In genomic region chr11:68396526-68396925, GRCh38 we compare ENCODE assay signal across 25 cellular contexts.
DNase-seq lines count a peak whose midpoint lies in the region; ATAC-seq and TF ChIP-seq lines count a peak whose summit lies in the region.
"Had no signal": no experiment of that assay in that cellular context is flagged by ENCODE, and none has a peak within 500 bp of the region (broad histone marks: within the 10 kb centered on the region; RNA-seq: fewer than 3 reads in every experiment).

No MANE protein-coding gene starts in this region.

- TF ChIP-seq CTCF in GM23338 (conservative IDR thresholded peaks at IDR 0.05; ENCODE audit: low read depth in 2 of 2) (no peak), esophagus muscularis mucosa (IDR thresholded peaks at IDR 0.05) (no peak), sigmoid colon (IDR thresholded peaks at IDR 0.05) (no peak)

- H3K36me3 ChIP-seq in GM23338 (ENCODE audit: insufficient read depth) (no peaks in the 10 kb centered on the region), esophagus muscularis mucosa (peaks cover 8 to 42% (median 21%) of the 10 kb centered on the region in 4 donors), sigmoid colon (peaks cover 0 to 16% (median 1%) of the 10 kb centered on the region in 4 donors)
- H3K36me3 ChIP-seq: cardiac muscle cell had no signal

- no peaks in the 10 kb centered on the region for H3K9me2 ChIP-seq in GM23338 (ENCODE audit: insufficient read depth)

- DNase-seq in GM23338 (ENCODE audit: low spot score), result no peak
- peak; percentile 87 to 95 for DNase-seq in NCI-H524 (lab: John Stamatoyannopoulos, UW)
- no peak for DNase-seq in esophagus muscularis mucosa (ENCODE audit: extremely low spot score)
- no peak for DNase-seq in sigmoid colon
- no peak for DNase-seq in left lobe of liver (ENCODE audit: low spot score)
- no peak for DNase-seq in activated CD4-positive, alpha-beta T cell treated with anti-CD3 and anti-CD28 coated beads, Interleukin-2, amount 50 U/mL, for 4 hours
- no peak for DNase-seq in NCI-H187 treated with DMSO at 0.1 percent for 48 hours (lab: John Stamatoyannopoulos, UW)
- DNase-seq: ACHN; activated B cell treated with CpG ODN at 0.5 μM for 24 hours; activated CD4-positive, alpha-beta T cell treated with anti-CD3 and anti-CD28 coated beads, Interleukin-2, amount 50 U/mL, for 48 hours; activated CD8-positive, alpha-beta memory T cell treated with anti-CD3 and anti-CD28 coated beads, Interleukin-2, amount 50 U/mL, for 4 hours; anterior cingulate cortex; Caco-2; esophagus squamous epithelium; midbrain; NCI-H526 treated with DMSO at 0.1 percent for 48 hours; posterior cingulate gyrus; small intestine had no signal

- peaks cover 6% of the 10 kb centered on the region; the same call in 1 of the 3 replicates for H3K36me3 Mint-ChIP-seq in GM23338 (ENCODE audit: low read depth)
- H3K36me3 Mint-ChIP-seq: activated naive CD4-positive, alpha-beta T cell treated with anti-CD3 and anti-CD28 coated beads, Interleukin-2, amount 50 U/mL, for 72 hours; natural killer cell treated with Interleukin-12 subunit alpha and Interleukin-12 subunit beta and Interleukin-15 and Interleukin-18, amount 100 ng/mL, for 72 hours had no signal

- 86% methylated on average over 5 of the region's 12 CpGs for WGBS in esophagus muscularis mucosa
- 85 to 90% methylated on average over 12 of the region's 12 CpGs for WGBS in sigmoid colon, 2 donors

- TF ChIP-seq POLR2A in esophagus muscularis mucosa (IDR thresholded peaks at IDR 0.05; ENCODE audit: low read depth) (no peak), sigmoid colon (IDR thresholded peaks at IDR 0.05) (no peak)

- no peak overlapping the region for H3K4me3 Mint-ChIP-seq in GM23338
- H3K4me3 Mint-ChIP-seq: activated B cell treated with CpG ODN at 0.5 μM for 24 hours; natural killer cell treated with Interleukin-12 subunit alpha and Interleukin-12 subunit beta and Interleukin-15 and Interleukin-18, amount 100 ng/mL, for 72 hours; stimulated activated effector memory CD8-positive, alpha-beta T cell treated with anti-CD3 and anti-CD28 coated beads, Interleukin-12 subunit alpha, Interleukin-12 subunit beta, amount 100 ng/mL, for 72 hours had no signal

- no peaks in the 10 kb centered on the region for H3K9me3 ChIP-seq in esophagus muscularis mucosa
- H3K9me3 ChIP-seq in sigmoid colon, result no peaks in the 10 kb centered on the region
- H3K9me3 ChIP-seq: Caco-2, esophagus squamous epithelium had no signal

- intact Hi-C loops in esophagus muscularis mucosa (cut with DNase I), result loop anchor here (5.0 kb wide), 1 partner anchor 84 kb away; the partner anchor contains the start of gene LRP5
- intact Hi-C loops in sigmoid colon (cut with DNase I), result no loop called here

- H3K4me1 Mint-ChIP-seq in GM23338, result no peaks in the 10 kb centered on the region
- H3K4me1 Mint-ChIP-seq: stimulated activated effector memory CD8-positive, alpha-beta T cell treated with anti-CD3 and anti-CD28 coated beads, Interleukin-12 subunit alpha, Interleukin-12 subunit beta, amount 100 ng/mL, for 72 hours had no signal

- H3K27me3 Mint-ChIP-seq in GM23338 (ENCODE audit: insufficient read depth, low read depth, poor library complexity), result no peaks in the 10 kb centered on the region
- H3K27me3 Mint-ChIP-seq: activated B cell treated with CpG ODN at 0.5 μM for 24 hours had no signal

- H3K4me1 ChIP-seq in GM23338 (ENCODE audit: insufficient read depth) (no peaks in the 10 kb centered on the region), esophagus muscularis mucosa (peaks cover 33 to 51% (median 49%) of the 10 kb centered on the region in 4 donors), sigmoid colon (peaks cover 0 to 50% (median 46%) of the 10 kb centered on the region in 4 donors)
- H3K4me1 ChIP-seq: Caco-2 had no signal

- H3K27me3 ChIP-seq in GM23338 (ENCODE audit: insufficient read depth) (no peaks in the 10 kb centered on the region), esophagus muscularis mucosa (no peaks in the 10 kb centered on the region), sigmoid colon (no peaks in the 10 kb centered on the region)
- H3K27me3 ChIP-seq: cardiac muscle cell, esophagus squamous epithelium had no signal

- H3F3A ChIP-seq in GM23338 (replicated peaks; ENCODE audit: low read depth), result no peaks in the 10 kb centered on the region

- H4K20me1 ChIP-seq in GM23338 (replicated peaks; ENCODE audit: insufficient read depth), result no peaks in the 10 kb centered on the region

- no peaks in the 10 kb centered on the region for H3K79me2 ChIP-seq in GM23338 (replicated peaks; ENCODE audit: insufficient read depth)

- no peak overlapping the region for H3K4me3 ChIP-seq in GM23338
- H3K4me3 ChIP-seq in esophagus muscularis mucosa, result no peak overlapping the region
- H3K4me3 ChIP-seq in sigmoid colon, result no peak overlapping the region
- H3K4me3 ChIP-seq: cardiac muscle cell, coronary artery, esophagus squamous epithelium had no signal

- H2AFZ ChIP-seq in GM23338, result no peak overlapping the region

- H3K27ac Mint-ChIP-seq in GM23338, result peak overlapping the region; percentile 27; the same call in 1 of the 2 replicates
- H3K27ac Mint-ChIP-seq: activated B cell treated with CpG ODN at 0.5 μM for 24 hours; activated T-helper 2 cell treated with anti-CD3 and anti-CD28 coated beads, Interferon-gamma antibody, Interleukin-2, Interleukin-4, amounts not matched to agents 10 μg/mL and 5 μg/mL and 100 μg/mL, durations not matched to agents 14 hours and 24 hours and 36 hours; natural killer cell treated with Interleukin-12 subunit alpha and Interleukin-12 subunit beta and Interleukin-15 and Interleukin-18, amount 100 ng/mL, for 72 hours; stimulated activated effector memory CD8-positive, alpha-beta T cell treated with anti-CD3 and anti-CD28 coated beads, Interleukin-12 subunit alpha, Interleukin-12 subunit beta, amount 100 ng/mL, for 72 hours had no signal

- no peak overlapping the region for H3K27ac ChIP-seq in GM23338 (ENCODE audit: low read depth)
- H3K27ac ChIP-seq in esophagus muscularis mucosa (replicated peaks in 1 of 4), result peak overlapping the region; percentile 49 to 90 (median 86)
- peak overlapping the region in 3 of 4 donors; percentile 84 to 93 (median 92) for H3K27ac ChIP-seq in sigmoid colon
- H3K27ac ChIP-seq: cardiac muscle cell had no signal

- no peak overlapping the region for H3K4me2 ChIP-seq in GM23338

- TF ChIP-seq EP300 in esophagus muscularis mucosa (IDR thresholded peaks at IDR 0.05) (no peak), sigmoid colon (IDR thresholded peaks at IDR 0.05) (no peak)

- ATAC-seq in GM23338 (no peak), left lobe of liver (no peak), GM21381 (IDR thresholded peaks at IDR 0.05; ENCODE audit: unreplicated experiment) (no peak)
- ATAC-seq: activated naive CD4-positive, alpha-beta T cell treated with anti-CD3 and anti-CD28 coated beads, Interleukin-2, amount 50 U/mL, for 72 hours; natural killer cell treated with Interleukin-12 subunit alpha and Interleukin-12 subunit beta and Interleukin-15 and Interleukin-18, amount 100 ng/mL, for 72 hours; stimulated activated effector memory CD8-positive, alpha-beta T cell treated with anti-CD3 and anti-CD28 coated beads, Interleukin-12 subunit alpha, Interleukin-12 subunit beta, amount 100 ng/mL, for 72 hours had no signal

- H3K9me3 Mint-ChIP-seq in GM23338, result no peaks in the 10 kb centered on the region; the same call in 2 of the 3 replicates
- H3K9me3 Mint-ChIP-seq: activated B cell treated with CpG ODN at 0.5 μM for 24 hours; activated naive CD4-positive, alpha-beta T cell treated with anti-CD3 and anti-CD28 coated beads, Interleukin-2, amount 50 U/mL, for 72 hours; activated T-helper 2 cell treated with anti-CD3 and anti-CD28 coated beads, Interferon-gamma antibody, Interleukin-2, Interleukin-4, amounts not matched to agents 10 μg/mL and 5 μg/mL and 100 μg/mL, durations not matched to agents 14 hours and 24 hours and 36 hours; natural killer cell treated with Interleukin-12 subunit alpha and Interleukin-12 subunit beta and Interleukin-15 and Interleukin-18, amount 100 ng/mL, for 72 hours; stimulated activated effector memory CD8-positive, alpha-beta T cell treated with anti-CD3 and anti-CD28 coated beads, Interleukin-12 subunit alpha, Interleukin-12 subunit beta, amount 100 ng/mL, for 72 hours had no signal

TF ChIP-seq in GM23338, 12 proteins besides CTCF, POLR2A, EP300 and RAD21 (continues in another document):
- TF ChIP-seq STAT1 (IDR thresholded peaks at IDR 0.05; ENCODE audit: unreplicated experiment) (no peak), REST (IDR thresholded peaks at IDR 0.05; ENCODE audit: unreplicated experiment) (no peak), ZNF331 (CRISPR knock-in tag; IDR thresholded peaks at IDR 0.05; ENCODE audit: low read depth) (no peak), POLR2AphosphoS5 (IDR thresholded peaks at IDR 0.05; ENCODE audit: low read depth) (no peak), NANOG (IDR thresholded peaks at IDR 0.05; ENCODE audit: borderline replicate concordance) (no peak)

Comparison
In these comparisons a context has a peak if more than half of its experiments do, and no peak if none do; other contexts are left out.
1. DNase-seq: peak in NCI-H524 (2 of 2); none in GM23338 (single experiment), esophagus muscularis mucosa (single experiment), sigmoid colon (single experiment), left lobe of liver (single experiment), activated CD4-positive, alpha-beta T cell treated with anti-CD3 and anti-CD28 coated beads, Interleukin-2, amount 50 U/mL, for 4 hours (0 of 2) and NCI-H187 treated with DMSO at 0.1 percent for 48 hours (single experiment).